25 cellular contexts compared by ENCODE assay signal in genomic region chr18:50293039-50293438, GRCh38. TPM values are rescaled to one million over a fixed set of nuclear protein-coding genes. Genes with fewer than 3 reads are reported as not detected.
DNase-seq lines count a peak whose midpoint lies in the region; ATAC-seq, FAIRE-seq and TF ChIP-seq lines count a peak whose summit lies in the region.
"Had no signal": no experiment of that assay in that cellular context is flagged by ENCODE, and none has a peak within 500 bp of the region (broad histone marks: within the 10 kb centered on the region; RNA-seq: fewer than 3 reads in every experiment).

No MANE protein-coding gene starts in this region.

- H3K9me3 Mint-ChIP-seq in activated CD4-positive, alpha-beta T cell treated with anti-CD3 and anti-CD28 coated beads, Interleukin-2, amount 10 ng/mL, durations not matched to agents 24 days and 14 days, result peaks cover 4% of the 10 kb centered on the region
- H3K9me3 Mint-ChIP-seq: CD4-positive, alpha-beta memory T cell; CD4-positive, CD25-positive, alpha-beta regulatory T cell; CD8-positive, alpha-beta memory T cell had no signal

- no peaks in the 10 kb centered on the region for H3K36me3 ChIP-seq in pancreas
- H3K36me3 ChIP-seq: BLaER1 treated with 17β-estradiol and CSF1 and Interleukin-3, amounts not matched to agents 10 nM and 100 nM had no signal

- H3K9me3 ChIP-seq in pancreas, result no peaks in the 10 kb centered on the region
- H3K9me3 ChIP-seq: A549 had no signal

- no peak overlapping the region for H3K27ac Mint-ChIP-seq in activated CD4-positive, alpha-beta T cell treated with anti-CD3 and anti-CD28 coated beads, Interleukin-2, amount 10 ng/mL, durations not matched to agents 24 days and 14 days
- H3K27ac Mint-ChIP-seq: B cell; CD14-positive monocyte; CD4-positive, CD25-positive, alpha-beta regulatory T cell had no signal

- ATAC-seq in pancreas, result peak; percentile 23 to 69 (median 40)
- ATAC-seq: A549, GM12878 had no signal

- no peak for TF ChIP-seq CTCF in pancreas (IDR thresholded peaks at IDR 0.05)

- H3K4me1 ChIP-seq in pancreas, result peaks cover 0 to 12% (median 4%) of the 10 kb centered on the region in 3 donors
- H3K4me1 ChIP-seq: A549 had no signal

- peak; percentile 19 for DNase-seq in activated CD4-positive, alpha-beta T cell treated with anti-CD3 and anti-CD28 coated beads, Interleukin-2, amount 10 ng/mL, durations not matched to agents 24 days and 14 days
- DNase-seq in activated CD4-positive, alpha-beta T cell treated with anti-CD3 and anti-CD28 coated beads for 1 hour, result no peak
- DNase-seq in pancreas (no peak), T1000 (lab: John Stamatoyannopoulos, UW) (no peak), C1 segment of cervical spinal cord (lab: John Stamatoyannopoulos, UW) (no peak)
- DNase-seq: AML-193; CD4-positive, alpha-beta memory T cell; CD4-positive, CD25-positive, alpha-beta regulatory T cell; CD8-positive, alpha-beta memory T cell; COR-L47; DMS 273 treated with DMSO at 0.1 percent for 48 hours; DMS153; DMS53; DMS79; DND-41; EL; GDM1 had no signal

- H3K4me1 Mint-ChIP-seq in activated CD4-positive, alpha-beta T cell treated with anti-CD3 and anti-CD28 coated beads, Interleukin-2, amount 10 ng/mL, durations not matched to agents 24 days and 14 days, result peaks cover 8% of the 10 kb centered on the region

- 19 to 30% methylated on average over 1 of the region's 1 CpG for WGBS in pancreas, 2 donors

- intact Hi-C loops in activated CD4-positive, alpha-beta T cell treated with anti-CD3 and anti-CD28 coated beads, Interleukin-2, amount 10 ng/mL, durations not matched to agents 24 days and 14 days (cut with micrococcal nuclease), result no loop called here
- intact Hi-C loops in pancreas (cut with DNase I), result no loop called here

- H3K36me3 Mint-ChIP-seq in activated CD4-positive, alpha-beta T cell treated with anti-CD3 and anti-CD28 coated beads, Interleukin-2, amount 10 ng/mL, durations not matched to agents 24 days and 14 days (ENCODE audit: low read depth), result no peaks in the 10 kb centered on the region
- H3K36me3 Mint-ChIP-seq: CD14-positive monocyte; CD4-positive, CD25-positive, alpha-beta regulatory T cell had no signal

- H3K4me3 ChIP-seq in pancreas, result no peak overlapping the region
- H3K4me3 ChIP-seq: A549; BLaER1 treated with 17β-estradiol and CSF1 and Interleukin-3, amounts not matched to agents 10 nM and 100 nM; GM12878 had no signal

- FAIRE-seq in pancreas (lab: Jason Lieb, UNC), result no peak
- FAIRE-seq: A549, GM12878, GM18507 had no signal

- H3K27me3 Mint-ChIP-seq in activated CD4-positive, alpha-beta T cell treated with anti-CD3 and anti-CD28 coated beads, Interleukin-2, amount 10 ng/mL, durations not matched to agents 24 days and 14 days, result peaks cover 13% of the 10 kb centered on the region

- no peaks in the 10 kb centered on the region for H3K27me3 ChIP-seq in pancreas
- H3K27me3 ChIP-seq: BLaER1 treated with 17β-estradiol and CSF1 and Interleukin-3, amounts not matched to agents 10 nM and 100 nM had no signal

- H3K27ac ChIP-seq in pancreas, result peak overlapping the region in 2 of 4 donors; percentile 20 to 52
- H3K27ac ChIP-seq: 22Rv1; A549; BLaER1 treated with 17β-estradiol and CSF1 and Interleukin-3, amounts not matched to agents 10 nM and 100 nM had no signal

- no peak overlapping the region for H3K4me3 Mint-ChIP-seq in activated CD4-positive, alpha-beta T cell treated with anti-CD3 and anti-CD28 coated beads, Interleukin-2, amount 10 ng/mL, durations not matched to agents 24 days and 14 days
- H3K4me3 Mint-ChIP-seq: B cell; CD14-positive monocyte; CD4-positive, alpha-beta memory T cell had no signal

RNA-seq across cellular contexts. Expression of gene CXXC1, which starts 5.5 kb away (rescaled TPM):
- 102 and 105 TPM in 2 replicates for total RNA-seq in activated CD4-positive, alpha-beta T cell treated with anti-CD3 and anti-CD28 coated beads, Interleukin-2, amount 10 ng/mL, durations not matched to agents 24 days and 14 days
- 10 to 100 TPM; 39.6 to 71.1 (median 52.9) TPM for total RNA-seq in pancreas
- polyA plus RNA-seq in pancreas, result 100 to 1,000 TPM; 236 to 245 TPM

RNA-seq across cellular contexts. Expression of gene MBD1, which starts 11.7 kb away (rescaled TPM):
- 91.7 and 93.3 TPM in 2 replicates for total RNA-seq in activated CD4-positive, alpha-beta T cell treated with anti-CD3 and anti-CD28 coated beads, Interleukin-2, amount 10 ng/mL, durations not matched to agents 24 days and 14 days
- total RNA-seq in pancreas, result 10 to 100 TPM; 27.2 to 46.9 (median 33.4) TPM
- 10 to 100 TPM; 36.5 to 38.1 TPM for polyA plus RNA-seq in pancreas

RNA-seq across cellular contexts. Expression of gene CFAP53, which starts 26.7 kb away (rescaled TPM):
- total RNA-seq in activated CD4-positive, alpha-beta T cell treated with anti-CD3 and anti-CD28 coated beads, Interleukin-2, amount 10 ng/mL, durations not matched to agents 24 days and 14 days, result 0.38 and 0.63 TPM in 2 replicates
- 1 to 10 TPM in 1 of 6 donors, under 1 TPM in 5; 0.25 to 1.5 (median 0.28) TPM for total RNA-seq in pancreas
- polyA plus RNA-seq in pancreas, result 1 to 10 TPM; 1.2 to 1.3 TPM
- total RNA-seq: G401 had no signal
- polyA plus RNA-seq: CD8-positive, alpha-beta memory T cell had no signal
